9 cellular contexts compared by ENCODE assay signal in the genomic region with DNA sequence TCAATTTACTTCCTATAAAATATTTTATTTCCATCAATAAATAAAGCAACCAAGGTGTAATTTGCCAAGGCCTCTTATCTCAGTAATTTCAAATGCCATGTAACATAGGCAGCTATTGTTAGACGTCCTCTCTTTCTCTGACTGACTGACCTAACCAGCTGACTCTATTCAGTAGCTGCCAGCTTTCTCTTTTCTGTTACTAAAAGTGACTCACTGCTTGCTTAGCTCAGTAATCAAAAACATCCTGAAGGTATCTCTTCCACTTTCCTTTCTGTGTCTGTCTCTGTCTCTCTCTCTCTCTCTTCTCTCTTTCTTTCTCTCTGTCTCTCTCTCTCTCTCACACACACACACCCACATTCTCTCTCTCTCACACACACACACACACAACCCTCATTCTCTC.
A peak's percentile ranks its signal among the peaks of the same experiment; 100 is the strongest.
DNase-seq lines count a peak whose midpoint lies in the region; ATAC-seq and TF ChIP-seq lines count a peak whose summit lies in the region.
"Had no signal": no experiment of that assay in that cellular context is flagged by ENCODE, and none has a peak within 500 bp of the region (broad histone marks: within the 10 kb centered on the region; RNA-seq: fewer than 3 reads in every experiment).

No MANE protein-coding gene starts in this region.

- TF ChIP-seq EP300 in tibial nerve (IDR thresholded peaks at IDR 0.05): no peak

- no peak overlapping the region for H3K27ac ChIP-seq in tibial nerve
- H3K27ac ChIP-seq: spleen had no signal

- H3K9me3 ChIP-seq in tibial nerve: no peaks in the 10 kb centered on the region

- no peaks in the 10 kb centered on the region for H3K27me3 ChIP-seq in tibial nerve
- H3K27me3 ChIP-seq: spleen had no signal

- no peak for TF ChIP-seq POLR2A in tibial nerve (IDR thresholded peaks at IDR 0.05)

- DNase-seq in Ammon's horn (ENCODE audit: low spot score) (peak; percentile 82), NCI-H774 (lab: John Stamatoyannopoulos, UW) (peak; percentile 30), globus pallidus (ENCODE audit: low spot score) (peak; percentile 92), GM03348 (ENCODE audit: low spot score) (no peak), tibial nerve (ENCODE audit: low spot score in 2 of 2) (no peak)
- DNase-seq in stimulated activated naive CD4-positive, alpha-beta T cell treated with Interleukin-2 at 50 U/mL for 16 hours (lab: John Stamatoyannopoulos, UW): no peak
- no peak for DNase-seq in stimulated activated naive CD4-positive, alpha-beta T cell (lab: John Stamatoyannopoulos, UW)
- DNase-seq: spleen had no signal

- 7 to 15% methylated on average over 1 of the region's 1 CpG for WGBS in tibial nerve, 2 donors

- TF ChIP-seq CTCF in tibial nerve (IDR thresholded peaks at IDR 0.05): no peak

- H3K36me3 ChIP-seq in tibial nerve: no peaks in the 10 kb centered on the region
- H3K36me3 ChIP-seq: spleen had no signal

- peak; percentile 81 for ATAC-seq in HG02870 (IDR thresholded peaks at IDR 0.05; ENCODE audit: unreplicated experiment)

- H3K4me3 ChIP-seq in tibial nerve: no peak overlapping the region
- H3K4me3 ChIP-seq: spleen had no signal

- H3K4me1 ChIP-seq in tibial nerve: no peaks in the 10 kb centered on the region
- H3K4me1 ChIP-seq: spleen had no signal

Comparison
In these comparisons a context has a peak if more than half of its experiments do, and no peak if none do; other contexts are left out.
1. DNase-seq: peak in Ammon's horn (single experiment), NCI-H774 (single experiment) and globus pallidus (single experiment); none in GM03348 (single experiment), tibial nerve (0 of 2), stimulated activated naive CD4-positive, alpha-beta T cell treated with Interleukin-2 at 50 U/mL for 16 hours (single experiment) and stimulated activated naive CD4-positive, alpha-beta T cell (0 of 6).